ENCODE assay signal across 26 cellular contexts in genomic region chr2:99865217-99865569, GRCh38.
DNase-seq lines count a peak whose midpoint lies in the region; ATAC-seq and TF ChIP-seq lines count a peak whose summit lies in the region.
"Had no signal": no experiment of that assay in that cellular context is flagged by ENCODE, and none has a peak within 500 bp of the region (broad histone marks: within the 10 kb centered on the region; RNA-seq: fewer than 3 reads in every experiment).

No MANE protein-coding gene starts in this region.

- DNase-seq in GM04503 (ENCODE audit: low read depth), result peak; percentile 21
- no peak for DNase-seq in brain microvascular endothelial cell
- DNase-seq in right cardiac atrium, result peak in 1 of 3 donors; percentile 27
- no peak for DNase-seq in stimulated activated naive B cell treated with anti-CD40 and anti-IgM and Interleukin-4, amounts not matched to agents 10 μg/mL and 1 μg/mL and 100 μg/mL, for 72 hours
- no peak for DNase-seq in NAMALWA (ENCODE audit: low spot score)
- no peak for DNase-seq in COLO668 (lab: John Stamatoyannopoulos, UW; ENCODE audit: unreplicated experiment)
- DNase-seq: activated CD8-positive, alpha-beta memory T cell treated with anti-CD3 and anti-CD28 coated beads for 24 hours; activated naive CD4-positive, alpha-beta T cell; activated T-cell treated with anti-CD3 and anti-CD28 coated beads, Interleukin-2, amount 50 U/mL, for 24 hours; COR-L47; DMS79; effector memory CD8-positive, alpha-beta T cell; H7; Kasumi-1; kidney glomerular epithelial cell; naive thymus-derived CD8-positive, alpha-beta T cell; NCI-H1694 treated with DMSO at 0.1 percent for 48 hours; NCI-H526; Peyer's patch; T-helper 1 cell had no signal

- H3K36me3 Mint-ChIP-seq in stimulated activated naive B cell treated with anti-CD40 and anti-IgM and Interleukin-4, amounts not matched to agents 10 μg/mL and 1 μg/mL and 100 μg/mL, for 72 hours, result peaks cover 26 to 52% of the 10 kb centered on the region in 2 donors
- H3K36me3 Mint-ChIP-seq: naive thymus-derived CD8-positive, alpha-beta T cell had no signal

- no peak for TF ChIP-seq CTCF in brain microvascular endothelial cell (IDR thresholded peaks at IDR 0.05; ENCODE audit: low read depth, low read length, missing control alignments)

- H3K36me3 ChIP-seq in brain microvascular endothelial cell (replicated peaks), result no peaks in the 10 kb centered on the region
- H3K36me3 ChIP-seq: breast epithelium, esophagus muscularis mucosa, Peyer's patch, SJSA1 had no signal

- ATAC-seq in right cardiac atrium, result peak; percentile 66 to 75
- ATAC-seq in stimulated activated naive B cell treated with anti-CD40 and anti-IgM and Interleukin-4, amounts not matched to agents 10 μg/mL and 1 μg/mL and 100 μg/mL, for 72 hours (replicated peaks), result no peak
- ATAC-seq in GM19397 (IDR thresholded peaks at IDR 0.05; ENCODE audit: unreplicated experiment), result no peak
- ATAC-seq: effector memory CD8-positive, alpha-beta T cell; naive thymus-derived CD8-positive, alpha-beta T cell had no signal

- peaks cover 11% of the 10 kb centered on the region for H3K4me1 ChIP-seq in right cardiac atrium (ENCODE audit: control insufficient read depth, insufficient read depth, low read length)
- H3K4me1 ChIP-seq: breast epithelium, parathyroid adenoma had no signal

- 57% methylated on average over 4 of the region's 4 CpGs for WGBS in right cardiac atrium

- H3K9me3 ChIP-seq in right cardiac atrium (ENCODE audit: control insufficient read depth, low read length), result no peaks in the 10 kb centered on the region
- H3K9me3 ChIP-seq: breast epithelium, esophagus muscularis mucosa, Peyer's patch, SJSA1 had no signal

- H3K9me3 Mint-ChIP-seq in stimulated activated naive B cell treated with anti-CD40 and anti-IgM and Interleukin-4, amounts not matched to agents 10 μg/mL and 1 μg/mL and 100 μg/mL, for 72 hours, result peaks cover 0 to 4% of the 10 kb centered on the region in 2 donors
- H3K9me3 Mint-ChIP-seq: activated T-cell treated with anti-CD3 and anti-CD28 coated beads, Interleukin-2, amount 50 U/mL, for 24 hours; effector memory CD8-positive, alpha-beta T cell; naive thymus-derived CD8-positive, alpha-beta T cell had no signal

- peak overlapping the region; percentile 70 for H3K27ac Mint-ChIP-seq in stimulated activated naive B cell treated with anti-CD40 and anti-IgM and Interleukin-4, amounts not matched to agents 10 μg/mL and 1 μg/mL and 100 μg/mL, for 72 hours
- H3K27ac Mint-ChIP-seq: activated T-cell treated with anti-CD3 and anti-CD28 coated beads, Interleukin-2, amount 50 U/mL, for 24 hours; effector memory CD8-positive, alpha-beta T cell; naive thymus-derived CD8-positive, alpha-beta T cell had no signal

- H3K4me1 Mint-ChIP-seq in stimulated activated naive B cell treated with anti-CD40 and anti-IgM and Interleukin-4, amounts not matched to agents 10 μg/mL and 1 μg/mL and 100 μg/mL, for 72 hours, result peaks cover 57 to 91% of the 10 kb centered on the region in 2 donors

- H3K4me3 ChIP-seq in brain microvascular endothelial cell (ENCODE audit: low read depth, low read length) (no peak overlapping the region), right cardiac atrium (ENCODE audit: low read length) (no peak overlapping the region)
- H3K4me3 ChIP-seq: breast epithelium, coronary artery, esophagus muscularis mucosa, Peyer's patch, SJSA1 had no signal

- H3K4me3 Mint-ChIP-seq in stimulated activated naive B cell treated with anti-CD40 and anti-IgM and Interleukin-4, amounts not matched to agents 10 μg/mL and 1 μg/mL and 100 μg/mL, for 72 hours, result no peak overlapping the region
- H3K4me3 Mint-ChIP-seq: activated T-cell treated with anti-CD3 and anti-CD28 coated beads, Interleukin-2, amount 50 U/mL, for 24 hours; effector memory CD8-positive, alpha-beta T cell; naive thymus-derived CD8-positive, alpha-beta T cell had no signal

- H3K27ac ChIP-seq in brain microvascular endothelial cell, result peak overlapping the region; percentile 23
- peak overlapping the region; percentile 25 for H3K27ac ChIP-seq in right cardiac atrium (ENCODE audit: low read length)
- H3K27ac ChIP-seq: breast epithelium, coronary artery, parathyroid adenoma, Peyer's patch, SJSA1 had no signal

- in situ Hi-C loops in brain microvascular endothelial cell (cut with HindIII; ENCODE audit: low pct_ligation_motif_present, low sequenced_read_pairs), result no loop called here

- H3K27me3 ChIP-seq in brain microvascular endothelial cell (replicated peaks), result no peaks in the 10 kb centered on the region
- no peaks in the 10 kb centered on the region for H3K27me3 ChIP-seq in right cardiac atrium (ENCODE audit: control insufficient read depth, insufficient read depth)
- H3K27me3 ChIP-seq: breast epithelium, esophagus muscularis mucosa, Peyer's patch, SJSA1 had no signal

- intact Hi-C loops in right cardiac atrium (cut with DNase I), result no loop called here

- no peaks in the 10 kb centered on the region for H3K27me3 Mint-ChIP-seq in stimulated activated naive B cell treated with anti-CD40 and anti-IgM and Interleukin-4, amounts not matched to agents 10 μg/mL and 1 μg/mL and 100 μg/mL, for 72 hours
- H3K27me3 Mint-ChIP-seq: naive thymus-derived CD8-positive, alpha-beta T cell had no signal

Comparison
In these comparisons a context has a peak if more than half of its experiments do, and no peak if none do; other contexts are left out.
1. ATAC-seq: peak in right cardiac atrium (2 of 2); none in stimulated activated naive B cell treated with anti-CD40 and anti-IgM and Interleukin-4, amounts not matched to agents 10 μg/mL and 1 μg/mL and 100 μg/mL, for 72 hours (0 of 2) and GM19397 (single experiment).